ENCODE assay signal across 32 cellular contexts in genomic region chr6:11396860-11397259, GRCh38.
"Had no signal": no experiment of that assay in that cellular context is flagged by ENCODE, and none has a peak within 500 bp of the region (broad histone marks: within the 10 kb centered on the region; RNA-seq: fewer than 3 reads in every experiment).

No MANE protein-coding gene starts in this region.

- H3K9me3 ChIP-seq: left lung, lower lobe of right lung, neutrophil, suprapubic skin, thoracic aorta, tibial artery, upper lobe of right lung had no signal

- H3K36me3 ChIP-seq: left lung, lower lobe of right lung, neural progenitor cell, neutrophil, right atrium auricular region, suprapubic skin, thoracic aorta, tibial artery, upper lobe of right lung had no signal

- H3K36me3 Mint-ChIP-seq: mesothelial cell of epicardium, natural killer cell, neural progenitor cell had no signal

- H2AFZ ChIP-seq: neural progenitor cell, parathyroid adenoma had no signal

- H3K4me1 ChIP-seq: parathyroid adenoma, psoas muscle had no signal

- H3K27ac ChIP-seq: left lung, lower lobe of right lung, neural progenitor cell, parathyroid adenoma, psoas muscle, right atrium auricular region, skin epidermis, suprapubic skin, thoracic aorta, tibial artery, upper lobe of right lung had no signal

- H3K27me3 ChIP-seq: left lung, neural progenitor cell, neutrophil, right atrium auricular region, suprapubic skin, tibial artery, upper lobe of right lung had no signal

- DNase-seq: hypothalamus; immature natural killer cell; kidney; left colon; left lung; lower lobe of right lung; mammary epithelial cell; mesendoderm; naive B cell; natural killer cell; nephron progenitor cell; occipital lobe; psoas muscle; stimulated activated CD4-positive, alpha-beta T cell treated with anti-CD3 and anti-CD28 coated beads, Interleukin-12 subunit alpha, Interleukin-12 subunit beta, amount 100 ng/mL, for 4 hours; stimulated activated CD4-positive, alpha-beta T cell treated with anti-CD3 and anti-CD28 coated beads, Interleukin-15, amount 100 ng/mL, for 24 hours; stimulated activated CD4-positive, alpha-beta T cell treated with anti-CD3 and anti-CD28 coated beads, Interleukin-2, amount 100 ng/mL, for 24 hours; stimulated activated CD4-positive, alpha-beta T cell treated with anti-CD3 and anti-CD28 coated beads, Interleukin-4, amount 100 ng/mL, for 1 hour; stimulated activated naive CD4-positive, alpha-beta T cell treated with Interleukin-2 at 50 U/mL for 16 hours; tibial artery; trophoblast cell; upper lobe of right lung had no signal

- H3K79me2 ChIP-seq: parathyroid adenoma had no signal

- ATAC-seq: left colon, left lung, lower lobe of right lung, natural killer cell, psoas muscle, sciatic nerve, upper lobe of right lung had no signal

- H3K27ac Mint-ChIP-seq: mesothelial cell of epicardium, natural killer cell, nephron progenitor cell, neural progenitor cell had no signal

- H3K4me3 Mint-ChIP-seq: immature natural killer cell, mesothelial cell of epicardium, natural killer cell, nephron progenitor cell, neural progenitor cell had no signal

- H3K4me2 ChIP-seq: neural progenitor cell had no signal

- H3K4me3 ChIP-seq: left lung, lower lobe of right lung, neural progenitor cell, psoas muscle, right atrium auricular region, skin epidermis, suprapubic skin, thoracic aorta, tibial artery, upper lobe of right lung had no signal

- H3K9me3 Mint-ChIP-seq: immature natural killer cell, natural killer cell had no signal

- H3K27me3 Mint-ChIP-seq: naive B cell had no signal

- H3K9ac ChIP-seq: neural progenitor cell, parathyroid adenoma had no signal

- FAIRE-seq: islet of Langerhans, kidney, urothelium cell line had no signal
